ENCODE assay signal across 8 cellular contexts in genomic region chr3:53254810-53255359, GRCh38. TPM values are rescaled to one million over a fixed set of nuclear protein-coding genes. Genes with fewer than 3 reads are reported as not detected.
DNase-seq lines count a peak whose midpoint lies in the region; ATAC-seq and TF ChIP-seq lines count a peak whose summit lies in the region.

No MANE protein-coding gene starts in this region.

- no peaks in the 10 kb centered on the region for H3K9me3 ChIP-seq in GM23248 (ENCODE audit: low read depth)

- H3K27ac ChIP-seq in GM23248 (peak overlapping the region; percentile 60), coronary artery (peak overlapping the region; percentile 48 to 95)

- WGBS in GM23248 (ENCODE audit: low coverage in 1 of 2, low lambda C conversion rate in 2 of 2, missing lambda C conversion rate in 2 of 2), 2 experiments, result 1 to 2% methylated on average over 15 to 21 of the region's 21 CpGs

- peaks cover 55% of the 10 kb centered on the region for H3K79me2 ChIP-seq in GM23248 (ENCODE audit: insufficient read depth)

- DNase-seq in GM06990 (ENCODE audit: extremely low read depth, insufficient read length), result peak; percentile 74
- DNase-seq in GM23248, result peak; percentile 84
- peak; percentile 67 for DNase-seq in M059J (ENCODE audit: low read depth)
- peak; percentile 76 for DNase-seq in activated CD4-positive, alpha-beta T cell treated with anti-CD3 and anti-CD28 coated beads for 48 hours
- DNase-seq in coronary artery (ENCODE audit: low spot score), result no peak
- peak; percentile 93 for DNase-seq in left kidney (ENCODE audit: low read depth, low spot score)
- DNase-seq in stimulated activated CD4-positive, alpha-beta T cell treated with anti-CD3 and anti-CD28 coated beads, Interleukin-2, amount 100 ng/mL, for 48 hours, result peak; percentile 40 to 42

- H3K27me3 ChIP-seq in GM06990 (replicated peaks; ENCODE audit: control insufficient read depth, insufficient read depth, low read length), result no peaks in the 10 kb centered on the region
- H3K27me3 ChIP-seq in GM23248 (replicated peaks; ENCODE audit: insufficient read depth), result no peaks in the 10 kb centered on the region

- H4K20me1 ChIP-seq in GM23248 (ENCODE audit: insufficient read depth), result peaks cover 18% of the 10 kb centered on the region; the same call in 1 of the 2 replicates

- peak overlapping the region; percentile 89 for H3K4me2 ChIP-seq in GM23248 (ENCODE audit: unreplicated experiment)

- peak overlapping the region; percentile 87 for H3K9ac ChIP-seq in GM23248

- in situ Hi-C loops in GM23248 (cut with MboI), result no loop called here

- ATAC-seq in GM18873 (IDR thresholded peaks at IDR 0.05; ENCODE audit: low FRiP score, unreplicated experiment), result no peak

- peak overlapping the region; percentile 37 for H2AFZ ChIP-seq in GM23248

- peak overlapping the region; percentile 89 for H3K4me3 ChIP-seq in GM06990 (replicated peaks; ENCODE audit: low read depth, low read length)
- peak overlapping the region; percentile 96 for H3K4me3 ChIP-seq in GM23248
- H3K4me3 ChIP-seq in coronary artery, result peak overlapping the region; percentile 98

- H3F3A ChIP-seq in GM23248 (ENCODE audit: insufficient read depth), result 0 out of 2 replicates have a peak, but pooled peaks cover 7% of the 10 kb centered on the region

- H3K9me2 ChIP-seq in GM23248 (ENCODE audit: insufficient read depth), result no peaks in the 10 kb centered on the region

- TF ChIP-seq CTCF in GM06990 (IDR thresholded peaks at IDR 0.05; ENCODE audit: insufficient read depth, low read length, poor library complexity, severe bottlenecking) (no peak), coronary artery (IDR thresholded peaks at IDR 0.05) (no peak)

- peaks cover 10% of the 10 kb centered on the region; the same call in 1 of the 2 replicates for H3K4me1 ChIP-seq in GM23248 (ENCODE audit: insufficient read depth)

- H3K36me3 ChIP-seq in GM06990 (ENCODE audit: control insufficient read depth, insufficient read depth, low read length), result no peaks in the 10 kb centered on the region; the same call in 1 of the 2 replicates
- no peaks in the 10 kb centered on the region for H3K36me3 ChIP-seq in GM23248 (ENCODE audit: low read depth)

RNA-seq across cellular contexts. Expression of gene TKT, which starts 0.9 kb away (rescaled TPM):
- total RNA-seq in GM23248 (2014; rRNA removed; shearing (Covaris generic)), result 239 and 256 TPM in 2 replicates
- polyA plus RNA-seq in GM23248 (2016; fragmentation: Nextera tagmentation; extraction: Ambion mirVana), result 129 and 134 TPM in 2 replicates
- total RNA-seq in M059J (2014; rRNA removed; shearing (Covaris generic)), result 206 and 321 TPM in 2 replicates
